Comparison of ENCODE assay signal across 21 cellular contexts in genomic region chr19:51490676-51491075, GRCh38. TPM values are rescaled to one million over a fixed set of nuclear protein-coding genes. Genes with fewer than 3 reads are reported as not detected.
DNase-seq lines count a peak whose midpoint lies in the region; ATAC-seq, FAIRE-seq and TF ChIP-seq lines count a peak whose summit lies in the region.
"Had no signal": no experiment of that assay in that cellular context is flagged by ENCODE, and none has a peak within 500 bp of the region (broad histone marks: within the 10 kb centered on the region; RNA-seq: fewer than 3 reads in every experiment).

No MANE protein-coding gene starts in this region.

- CTCF ChIA-PET in K562 (lab: Yijun Ruan, JAX; ENCODE audit: low intra/inter-chr PET ratio), result no interaction called here

- no peak for TF ChIP-seq POLR2A in K562 (conservative IDR thresholded peaks at IDR 0.05)

- ATAC-seq in natural killer cell treated with Interleukin-12 subunit alpha and Interleukin-12 subunit beta and Interleukin-15 and Interleukin-18, amount 100 ng/mL, for 72 hours, result no peak
- ATAC-seq in natural killer cell (no peak), K562 (no peak), GM19467 (IDR thresholded peaks at IDR 0.05; ENCODE audit: unreplicated experiment) (no peak)
- ATAC-seq: HepG2 had no signal

- no peak overlapping the region for H3K9ac ChIP-seq in K562 (ENCODE audit: insufficient read depth in 1 of 2, low read depth in 2 of 2, low read length in 2 of 2)
- H3K9ac ChIP-seq: KMS-11 had no signal

- H3K27ac Mint-ChIP-seq in natural killer cell treated with Interleukin-12 subunit alpha and Interleukin-12 subunit beta and Interleukin-15 and Interleukin-18, amount 100 ng/mL, for 72 hours, result no peak overlapping the region
- no peak overlapping the region for H3K27ac Mint-ChIP-seq in natural killer cell
- H3K27ac Mint-ChIP-seq: CD8-positive, alpha-beta memory T cell; HFFc6 had no signal

- no peak for TF ChIP-seq CTCF in natural killer cell (IDR thresholded peaks at IDR 0.05)
- TF ChIP-seq CTCF in K562 (IDR thresholded peaks at IDR 0.05 in 2 of 3, conservative IDR thresholded peaks at IDR 0.05 in 1 of 3; ENCODE audit: insufficient read depth in 2 of 3, low read depth in 1 of 3, low read length in 3 of 3), result no peak
- TF ChIP-seq CTCF in dorsolateral prefrontal cortex (IDR thresholded peaks at IDR 0.05 in 54 of 56, conservative IDR thresholded peaks at IDR 0.05 in 2 of 56; ENCODE audit: low read depth in 1 of 56, partially characterized antibody in 56 of 56), result no peak

- no peak overlapping the region for H2AFZ ChIP-seq in K562 (ENCODE audit: low read depth, low read length)

- no peaks in the 10 kb centered on the region for H3K36me3 ChIP-seq in K562 (ENCODE audit: control insufficient read depth, insufficient read depth, low read length)

- no peak for TF ChIP-seq EP300 in K562 (IDR thresholded peaks at IDR 0.05; ENCODE audit: low read length)

- H3K27me3 Mint-ChIP-seq in natural killer cell treated with Interleukin-12 subunit alpha and Interleukin-12 subunit beta and Interleukin-15 and Interleukin-18, amount 100 ng/mL, for 72 hours, result peaks cover 23 to 28% of the 10 kb centered on the region in 2 donors
- H3K27me3 Mint-ChIP-seq in natural killer cell (ENCODE audit: low read depth in 2 of 2), result peaks cover 12 to 16% of the 10 kb centered on the region in 2 donors

- FAIRE-seq in K562 (lab: Jason Lieb, UNC), result no peak
- FAIRE-seq: GM12891, HepG2 had no signal

- H3K4me2 ChIP-seq in K562 (ENCODE audit: insufficient read depth, low read length), result no peak overlapping the region
- H3K4me2 ChIP-seq: KMS-11 had no signal

- no peaks in the 10 kb centered on the region for H4K20me1 ChIP-seq in K562 (replicated peaks; ENCODE audit: control insufficient read depth, insufficient read depth, low read length)

- no peaks in the 10 kb centered on the region for H3K36me3 Mint-ChIP-seq in natural killer cell treated with Interleukin-12 subunit alpha and Interleukin-12 subunit beta and Interleukin-15 and Interleukin-18, amount 100 ng/mL, for 72 hours
- H3K36me3 Mint-ChIP-seq in natural killer cell, result no peaks in the 10 kb centered on the region
- H3K36me3 Mint-ChIP-seq: CD8-positive, alpha-beta memory T cell had no signal

- POLR2A ChIA-PET in K562 (lab: Yijun Ruan, JAX), result no interaction called here

- H3K27ac ChIP-seq in K562 (ENCODE audit: extremely low read depth, low read depth, low read length), result no peak overlapping the region
- H3K27ac ChIP-seq in dorsolateral prefrontal cortex, result no peak overlapping the region
- H3K27ac ChIP-seq: KMS-11 had no signal

- DNase-seq in natural killer cell treated with Interleukin-12 subunit alpha and Interleukin-12 subunit beta and Interleukin-15 and Interleukin-18, amount 100 ng/mL, for 72 hours (ENCODE audit: low spot score), result peak; percentile 28
- no peak for DNase-seq in natural killer cell
- peak in 3 of 4 experiments; percentile 30 to 47 (median 39) for DNase-seq in K562 (ENCODE audit: extremely low read depth in 1 of 4, low spot score in 3 of 4)
- DNase-seq in left kidney (ENCODE audit: low read depth, low spot score), result peak; percentile 1
- no peak for DNase-seq in dorsolateral prefrontal cortex
- DNase-seq in cardiac septum (ENCODE audit: low spot score), result no peak
- DNase-seq: C1 segment of cervical spinal cord; CD8-positive, alpha-beta memory T cell; DMS53; HFFc6; NCI-H1417; NCI-H187 treated with DMSO at 0.1 percent for 48 hours; NCI-H345; NCI-H524 treated with DMSO at 0.1 percent for 48 hours; NK-92 treated with Interleukin-12 subunit alpha and Interleukin-12 subunit beta, amount 100 ng/mL, for 24 hours; Right ventricle myocardium superior had no signal

- no TSS peak for BruUV-seq in K562 (replicated peaks; lab: Mats Ljungman, UMichigan)

- H3K9me3 Mint-ChIP-seq in natural killer cell treated with Interleukin-12 subunit alpha and Interleukin-12 subunit beta and Interleukin-15 and Interleukin-18, amount 100 ng/mL, for 72 hours, result peaks cover 10% of the 10 kb centered on the region
- H3K9me3 Mint-ChIP-seq in natural killer cell, result no peaks in the 10 kb centered on the region

- no peaks in the 10 kb centered on the region for H3K9me3 ChIP-seq in K562 (replicated peaks; ENCODE audit: control insufficient read depth, insufficient read depth, low read depth, low read length)

- in situ Hi-C loops in K562 (cut with MboI), result no loop called here

- H3K4me1 Mint-ChIP-seq in natural killer cell treated with Interleukin-12 subunit alpha and Interleukin-12 subunit beta and Interleukin-15 and Interleukin-18, amount 100 ng/mL, for 72 hours (ENCODE audit: low read depth in 2 of 2), result no peaks in the 10 kb centered on the region
- H3K4me1 Mint-ChIP-seq in natural killer cell, result no peaks in the 10 kb centered on the region
- H3K4me1 Mint-ChIP-seq: CD8-positive, alpha-beta memory T cell had no signal

- H3K9me1 ChIP-seq in K562 (ENCODE audit: control insufficient read depth, insufficient read depth, low read length), result no peaks in the 10 kb centered on the region

- WGBS in K562 (ENCODE audit: insufficient coverage, low coverage, missing lambda C conversion rate), result 82% methylated on average over 13 of the region's 14 CpGs

- intact Hi-C loops in natural killer cell (cut with micrococcal nuclease) (no loop called here), K562 (cut with micrococcal nuclease) (no loop called here), dorsolateral prefrontal cortex (cut with DNase I) (no loop called here), cardiac septum (cut with DNase I) (no loop called here)

- no peaks in the 10 kb centered on the region for H3K27me3 ChIP-seq in K562 (ENCODE audit: control insufficient read depth in 2 of 2, insufficient read depth in 2 of 2, low read length in 2 of 2)
- H3K27me3 ChIP-seq in dorsolateral prefrontal cortex, result peaks cover 0 to 32% (median 7%) of the 10 kb centered on the region in 45 donors

- TF ChIP-seq RAD21 in K562 (CRISPR knock-in tag; conservative IDR thresholded peaks at IDR 0.05 in 1 of 2, IDR thresholded peaks at IDR 0.05 in 1 of 2), result no peak

- no peak overlapping the region for H3K4me3 Mint-ChIP-seq in natural killer cell treated with Interleukin-12 subunit alpha and Interleukin-12 subunit beta and Interleukin-15 and Interleukin-18, amount 100 ng/mL, for 72 hours
- no peak overlapping the region for H3K4me3 Mint-ChIP-seq in natural killer cell
- H3K4me3 Mint-ChIP-seq: CD8-positive, alpha-beta memory T cell; HFFc6 had no signal

- no peak overlapping the region for H3K4me3 ChIP-seq in K562
- no peak overlapping the region for H3K4me3 ChIP-seq in dorsolateral prefrontal cortex

- H3K79me2 ChIP-seq in K562 (ENCODE audit: control insufficient read depth, insufficient read depth, low read length), result no peaks in the 10 kb centered on the region

- peaks cover 5 to 6% of the 10 kb centered on the region in 2 experiments; a peak in 3 of 5 replicates for H3K4me1 ChIP-seq in K562 (replicated peaks in 1 of 2; ENCODE audit: control insufficient read depth in 2 of 2, insufficient read depth in 2 of 2, low read length in 2 of 2)

RNA-seq across cellular contexts. Expression of gene SIGLEC12, which starts 10.9 kb away (rescaled TPM):
- total RNA-seq in natural killer cell treated with Interleukin-12 subunit alpha and Interleukin-12 subunit beta and Interleukin-15 and Interleukin-18, amount 100 ng/mL, for 72 hours, result under 1 TPM in 1 of 2 donors, not detected in 1; 0.70 TPM
- total RNA-seq in natural killer cell, result under 1 TPM in 2 of 3 donors, not detected in 1; 0.50 to 0.57 TPM
- total RNA-seq in K562 (2011; cell fraction: chromatin; rRNA removed; ENCODE audit: low replicate concordance), result 1.7 and 3.3 TPM in 2 replicates
- 3.0 TPM in 2 replicates for total RNA-seq in K562 (2011; cell fraction: nucleolus; rRNA removed)
- 2.5 and 2.7 TPM in 2 replicates for total RNA-seq in K562 (2011; cell fraction: nucleoplasm; rRNA removed)
- total RNA-seq in K562 (2014; rRNA removed), result 0.45 and 0.69 TPM in 2 replicates
- total RNA-seq in K562 (2014; rRNA removed; fragmentation: Illumina TruSeq; extraction: Trizol), result 0.26 and 0.33 TPM in 2 replicates
- 0.83 and 0.90 TPM in 2 replicates for total RNA-seq in K562 (2015; rRNA removed; fragmentation: Illumina TruSeq; extraction: Trizol)
- 0.69 and 0.83 TPM in 2 replicates for total RNA-seq in K562 (2021)
- 1.3 and 3.1 TPM in 2 replicates for polyA plus RNA-seq in K562 (2011; rRNA removed)
- polyA plus RNA-seq in K562 (2011; cell fraction: cytosol; rRNA removed), result 1.9 and 2.3 TPM in 2 replicates
- 7.8 and 9.4 TPM in 2 replicates for polyA plus RNA-seq in K562 (2011; cell fraction: nucleus; rRNA removed)
- polyA plus RNA-seq in K562 (2012), result 0.90 and 2.6 TPM in 2 replicates
- 0.61 and 1.3 TPM in 2 replicates for polyA plus RNA-seq in K562 (2014; fragmentation: Illumina TruSeq; extraction: Trizol)
- under 1 TPM; 0.08 to 0.10 TPM for polyA plus RNA-seq in K562 (2014; fragmentation: Nextera tagmentation; extraction: Ambion mirVana)
- polyA plus RNA-seq in K562 (2014; rRNA removed), result 0.54 and 0.85 TPM in 2 replicates
- 2.0 and 2.7 TPM in 2 replicates for polyA minus RNA-seq in K562 (2011; rRNA and poly(A)+ RNA removed)
- polyA minus RNA-seq in K562 (2011; cell fraction: cytosol; rRNA and poly(A)+ RNA removed), result 1.5 TPM in 1 of 2 replicates, not detected in the other
- polyA minus RNA-seq in K562 (2011; cell fraction: nucleus; rRNA and poly(A)+ RNA removed), result 2.7 and 6.8 TPM in 2 replicates
- total RNA-seq in dorsolateral prefrontal cortex, result under 1 TPM in 8 of 120 experiments, not detected in 112; 0.22 to 0.50 (median 0.31) TPM
- not detected for total RNA-seq in cardiac septum
- total RNA-seq: H4, HepG2, HFFc6, Right ventricle myocardium superior had no signal
- polyA plus RNA-seq: HepG2 had no signal

RNA-seq across cellular contexts. Expression of gene CEACAM18, which starts 12.3 kb away (rescaled TPM):
- total RNA-seq in natural killer cell treated with Interleukin-12 subunit alpha and Interleukin-12 subunit beta and Interleukin-15 and Interleukin-18, amount 100 ng/mL, for 72 hours, result not detected
- total RNA-seq in natural killer cell (not detected), K562 (2014; rRNA removed) (0.09 and 0.16 TPM in 2 replicates), K562 (2014; rRNA removed; fragmentation: Illumina TruSeq; extraction: Trizol) (0.22 TPM in 1 of 2 replicates, not detected in the other), K562 (2015; rRNA removed; fragmentation: Illumina TruSeq; extraction: Trizol) (0.18 and 0.23 TPM in 2 replicates), K562 (2021) (0.16 and 0.24 TPM in 2 replicates), dorsolateral prefrontal cortex (not detected), cardiac septum (not detected)
- total RNA-seq in K562 (2011; cell fraction: chromatin; rRNA removed; ENCODE audit: low replicate concordance), result 0.67 and 0.93 TPM in 2 replicates
- 0.17 and 0.66 TPM in 2 replicates for total RNA-seq in K562 (2011; cell fraction: nucleolus; rRNA removed)
- 1.0 and 1.4 TPM in 2 replicates for total RNA-seq in K562 (2011; cell fraction: nucleoplasm; rRNA removed)
- polyA plus RNA-seq in K562 (2011; rRNA removed) (0.07 and 0.11 TPM in 2 replicates), K562 (2014; fragmentation: Illumina TruSeq; extraction: Trizol) (not detected in 2 replicates), K562 (2014; fragmentation: Nextera tagmentation; extraction: Ambion mirVana) (under 1 TPM in 1 of 2 experiments, not detected in 1; 0.08 TPM), K562 (2014; rRNA removed) (not detected in 2 replicates)
- polyA plus RNA-seq in K562 (2011; cell fraction: cytosol; rRNA removed), result 0.07 TPM in 1 of 2 replicates, not detected in the other
- polyA plus RNA-seq in K562 (2011; cell fraction: nucleus; rRNA removed), result 0.11 and 0.13 TPM in 2 replicates
- 0.06 and 0.13 TPM in 2 replicates for polyA plus RNA-seq in K562 (2012)
- polyA minus RNA-seq in K562 (2011; rRNA and poly(A)+ RNA removed), result 0.60 TPM in 1 of 2 replicates, not detected in the other
- polyA minus RNA-seq in K562 (2011; cell fraction: cytosol; rRNA and poly(A)+ RNA removed), result not detected in 2 replicates
- polyA minus RNA-seq in K562 (2011; cell fraction: nucleus; rRNA and poly(A)+ RNA removed), result 0.56 TPM in 1 of 2 replicates, not detected in the other
- total RNA-seq: CD8-positive, alpha-beta memory T cell; H4; HepG2; HFFc6; Right ventricle myocardium superior had no signal
- polyA plus RNA-seq: CD8-positive, alpha-beta memory T cell; HepG2 had no signal

RNA-seq across cellular contexts. Expression of gene SIGLEC8, which starts 32.4 kb away (rescaled TPM):
- total RNA-seq in natural killer cell treated with Interleukin-12 subunit alpha and Interleukin-12 subunit beta and Interleukin-15 and Interleukin-18, amount 100 ng/mL, for 72 hours, result not detected
- not detected for total RNA-seq in natural killer cell
- 0.65 and 2.4 TPM in 2 replicates for total RNA-seq in K562 (2011; cell fraction: chromatin; rRNA removed; ENCODE audit: low replicate concordance)
- 0.50 and 0.79 TPM in 2 replicates for total RNA-seq in K562 (2011; cell fraction: nucleolus; rRNA removed)
- total RNA-seq in K562 (2011; cell fraction: nucleoplasm; rRNA removed), result 0.53 and 0.95 TPM in 2 replicates
- 0.45 and 0.59 TPM in 2 replicates for total RNA-seq in K562 (2014; rRNA removed)
- total RNA-seq in K562 (2014; rRNA removed; fragmentation: Illumina TruSeq; extraction: Trizol), result 0.22 and 0.29 TPM in 2 replicates
- 0.45 and 0.65 TPM in 2 replicates for total RNA-seq in K562 (2015; rRNA removed; fragmentation: Illumina TruSeq; extraction: Trizol)
- 0.44 and 0.49 TPM in 2 replicates for total RNA-seq in K562 (2021)
- polyA plus RNA-seq in K562 (2011; rRNA removed), result 0.61 and 0.76 TPM in 2 replicates
- 0.74 and 1.2 TPM in 2 replicates for polyA plus RNA-seq in K562 (2011; cell fraction: cytosol; rRNA removed)
- polyA plus RNA-seq in K562 (2011; cell fraction: nucleus; rRNA removed), result 1.3 and 1.8 TPM in 2 replicates
- 0.91 and 2.7 TPM in 2 replicates for polyA plus RNA-seq in K562 (2012)
- 0.39 and 0.44 TPM in 2 replicates for polyA plus RNA-seq in K562 (2014; fragmentation: Illumina TruSeq; extraction: Trizol)
- under 1 TPM; 0.04 to 0.07 TPM for polyA plus RNA-seq in K562 (2014; fragmentation: Nextera tagmentation; extraction: Ambion mirVana)
- 0.19 and 0.25 TPM in 2 replicates for polyA plus RNA-seq in K562 (2014; rRNA removed)
- polyA minus RNA-seq in K562 (2011; rRNA and poly(A)+ RNA removed), result 0.25 and 0.48 TPM in 2 replicates
- 1.5 TPM in 1 of 2 replicates, not detected in the other for polyA minus RNA-seq in K562 (2011; cell fraction: cytosol; rRNA and poly(A)+ RNA removed)
- polyA minus RNA-seq in K562 (2011; cell fraction: nucleus; rRNA and poly(A)+ RNA removed), result 0.54 TPM in 1 of 2 replicates, not detected in the other
- total RNA-seq in dorsolateral prefrontal cortex, result 10 to 100 TPM in 14 of 120 experiments, 1 to 10 TPM in 106; 1.3 to 16.1 (median 5.4) TPM
- not detected for total RNA-seq in cardiac septum
- total RNA-seq: CD8-positive, alpha-beta memory T cell; H4; HepG2; HFFc6 had no signal
- polyA plus RNA-seq: CD8-positive, alpha-beta memory T cell; HepG2 had no signal

RNA-seq across cellular contexts. Expression of gene SIGLEC6, which starts 40.8 kb away (rescaled TPM):
- 1 to 10 TPM in 1 of 2 donors, not detected in 1; 1.0 TPM for total RNA-seq in natural killer cell treated with Interleukin-12 subunit alpha and Interleukin-12 subunit beta and Interleukin-15 and Interleukin-18, amount 100 ng/mL, for 72 hours
- total RNA-seq in natural killer cell, result 1 to 10 TPM in 1 of 3 donors, under 1 TPM in 2; 0.25 to 2.4 (median 0.59) TPM
- 0.67 TPM in 1 of 2 replicates, not detected in the other for total RNA-seq in K562 (2011; cell fraction: chromatin; rRNA removed; ENCODE audit: low replicate concordance)
- total RNA-seq in K562 (2011; cell fraction: nucleolus; rRNA removed), result 0.26 and 0.67 TPM in 2 replicates
- total RNA-seq in K562 (2011; cell fraction: nucleoplasm; rRNA removed), result 0.46 and 0.51 TPM in 2 replicates
- 1.00 and 1.0 TPM in 2 replicates for total RNA-seq in K562 (2014; rRNA removed)
- 0.73 TPM in 2 replicates for total RNA-seq in K562 (2014; rRNA removed; fragmentation: Illumina TruSeq; extraction: Trizol)
- 17.5 and 21.9 TPM in 2 replicates for total RNA-seq in K562 (2015; rRNA removed; fragmentation: Illumina TruSeq; extraction: Trizol)
- total RNA-seq in K562 (2021), result 0.58 and 0.71 TPM in 2 replicates
- 0.57 and 1.8 TPM in 2 replicates for polyA plus RNA-seq in K562 (2011; rRNA removed)
- polyA plus RNA-seq in K562 (2011; cell fraction: cytosol; rRNA removed), result 0.49 and 1.0 TPM in 2 replicates
- 1.4 and 2.2 TPM in 2 replicates for polyA plus RNA-seq in K562 (2011; cell fraction: nucleus; rRNA removed)
- polyA plus RNA-seq in K562 (2012), result 7.2 and 41.7 TPM in 2 replicates
- 0.59 and 0.65 TPM in 2 replicates for polyA plus RNA-seq in K562 (2014; fragmentation: Illumina TruSeq; extraction: Trizol)
- under 1 TPM; 0.03 to 0.13 TPM for polyA plus RNA-seq in K562 (2014; fragmentation: Nextera tagmentation; extraction: Ambion mirVana)
- polyA plus RNA-seq in K562 (2014; rRNA removed), result 0.77 and 0.81 TPM in 2 replicates
- 0.81 and 1.6 TPM in 2 replicates for polyA minus RNA-seq in K562 (2011; rRNA and poly(A)+ RNA removed)
- polyA minus RNA-seq in K562 (2011; cell fraction: cytosol; rRNA and poly(A)+ RNA removed), result not detected in 2 replicates
- polyA minus RNA-seq in K562 (2011; cell fraction: nucleus; rRNA and poly(A)+ RNA removed), result 0.27 and 1.4 TPM in 2 replicates
- total RNA-seq in dorsolateral prefrontal cortex, result 1 to 10 TPM in 2 of 120 experiments, under 1 TPM in 25, not detected in 93; 0.25 to 1.5 (median 0.62) TPM
- 0.22 TPM for total RNA-seq in cardiac septum
- total RNA-seq: CD8-positive, alpha-beta memory T cell; H4; HepG2; HFFc6 had no signal
- polyA plus RNA-seq: CD8-positive, alpha-beta memory T cell; HepG2 had no signal

Comparison
In these comparisons a context has a peak if more than half of its experiments do, and no peak if none do; other contexts are left out.
1. DNase-seq: peak in natural killer cell treated with Interleukin-12 subunit alpha and Interleukin-12 subunit beta and Interleukin-15 and Interleukin-18, amount 100 ng/mL, for 72 hours (single experiment), K562 (3 of 4) and left kidney (single experiment); none in natural killer cell (single experiment), dorsolateral prefrontal cortex (0 of 10) and cardiac septum (single experiment).